In genomic region chr20:62598761-62599194, GRCh38 we compare ENCODE assay signal across 1 cellular context.
TF ChIP-seq lines count a peak whose summit lies in the region.

No MANE protein-coding gene starts in this region.

TF ChIP-seq in HEK293, 187 proteins besides CTCF, POLR2A, EP300 and RAD21 (continued from another document):
- TF ChIP-seq HIC1 (tag by site-specific recombination; IDR thresholded peaks at IDR 0.05), result no peak
- peak; percentile 99 for TF ChIP-seq KLF17 (tag by site-specific recombination; IDR thresholded peaks at IDR 0.05)
